1 cellular context compared by ENCODE assay signal in the genomic region with DNA sequence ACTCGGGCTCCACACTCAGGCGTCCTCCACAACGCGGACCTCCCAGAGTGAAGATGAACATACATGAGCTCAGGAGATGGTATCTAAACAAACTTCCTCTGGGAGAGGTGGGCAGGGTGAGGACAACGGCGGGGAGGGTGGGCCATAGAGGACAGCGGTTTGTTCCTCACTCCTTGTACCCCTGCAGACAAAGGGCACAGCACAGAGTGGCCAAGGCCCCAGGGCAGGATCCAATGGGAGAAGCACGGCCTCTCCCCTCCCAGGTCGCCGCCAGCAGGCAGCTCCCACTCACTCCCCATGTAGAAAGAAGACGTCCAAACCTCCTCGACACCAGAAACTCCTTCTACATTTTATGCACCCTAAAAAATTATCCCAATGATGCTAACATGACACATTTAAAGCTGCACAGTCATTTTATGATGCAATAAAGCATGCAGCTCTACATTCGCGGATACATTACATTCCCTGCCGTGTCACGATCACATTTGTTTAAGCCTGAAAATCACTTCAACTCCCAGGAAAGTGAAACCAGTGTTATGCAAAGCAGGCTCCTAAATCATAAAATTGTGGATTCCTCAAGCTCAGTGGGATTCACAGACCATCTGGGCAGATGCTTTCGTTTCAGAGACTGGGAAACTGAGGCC.
TF ChIP-seq lines count a peak whose summit lies in the region.

No MANE protein-coding gene starts in this region.

TF ChIP-seq in IMR-90, 13 proteins besides CTCF, POLR2A, EP300 and RAD21 (continued from another document):
- peak; percentile 98 for TF ChIP-seq CEBPB (IDR thresholded peaks at IDR 0.05; ENCODE audit: low read depth, low read length)
- TF ChIP-seq CHD1 (IDR thresholded peaks at IDR 0.05; ENCODE audit: low read depth, low read length) = no peak
- no peak for TF ChIP-seq RFX5 (IDR thresholded peaks at IDR 0.05; ENCODE audit: low read depth, low read length)
- TF ChIP-seq USF2 (IDR thresholded peaks at IDR 0.05; ENCODE audit: low read depth, low read length) = no peak
